Comparison of ENCODE assay signal across 13 cellular contexts in genomic region chr11:58466293-58466692, GRCh38.
DNase-seq lines count a peak whose midpoint lies in the region; ATAC-seq lines count a peak whose summit lies in the region.
"Had no signal": no experiment of that assay in that cellular context is flagged by ENCODE, and none has a peak within 500 bp of the region (broad histone marks: within the 10 kb centered on the region; RNA-seq: fewer than 3 reads in every experiment).

No MANE protein-coding gene starts in this region.

- no peaks in the 10 kb centered on the region for H3K27me3 Mint-ChIP-seq in stimulated activated naive CD8-positive, alpha-beta T cell treated with anti-CD3 and anti-CD28 coated beads, Interleukin-15, amount 100 ng/mL, for 72 hours
- H3K27me3 Mint-ChIP-seq: CD4-positive, CD25-positive, alpha-beta regulatory T cell had no signal

- no peak for ATAC-seq in stimulated activated naive CD8-positive, alpha-beta T cell treated with anti-CD3 and anti-CD28 coated beads, Interleukin-15, amount 100 ng/mL, for 72 hours
- ATAC-seq: K562 had no signal

- H3K4me3 Mint-ChIP-seq in stimulated activated naive CD8-positive, alpha-beta T cell treated with anti-CD3 and anti-CD28 coated beads, Interleukin-15, amount 100 ng/mL, for 72 hours, result no peak overlapping the region
- H3K4me3 Mint-ChIP-seq: CD4-positive, CD25-positive, alpha-beta regulatory T cell; CD8-positive, alpha-beta memory T cell; H9 had no signal

- no peaks in the 10 kb centered on the region for H3K4me1 Mint-ChIP-seq in stimulated activated naive CD8-positive, alpha-beta T cell treated with anti-CD3 and anti-CD28 coated beads, Interleukin-15, amount 100 ng/mL, for 72 hours
- H3K4me1 Mint-ChIP-seq: CD4-positive, CD25-positive, alpha-beta regulatory T cell; CD8-positive, alpha-beta memory T cell; H9 had no signal

- H3K27ac ChIP-seq in epithelial cell of prostate, result peak overlapping the region; percentile 29

- H3K27ac Mint-ChIP-seq in stimulated activated naive CD8-positive, alpha-beta T cell treated with anti-CD3 and anti-CD28 coated beads, Interleukin-15, amount 100 ng/mL, for 72 hours, result no peak overlapping the region
- H3K27ac Mint-ChIP-seq: CD4-positive, CD25-positive, alpha-beta regulatory T cell; CD8-positive, alpha-beta memory T cell; H9 had no signal

- H3K9me3 Mint-ChIP-seq in stimulated activated naive CD8-positive, alpha-beta T cell treated with anti-CD3 and anti-CD28 coated beads, Interleukin-15, amount 100 ng/mL, for 72 hours, result peaks cover 0 to 15% of the 10 kb centered on the region in 2 donors

- DNase-seq in EL (peak; percentile 14), HCEC 1CT (peak; percentile 75), epithelial cell of prostate (ENCODE audit: low read depth, low spot score) (no peak), GM19238 (ENCODE audit: insufficient read length, low spot score) (no peak)
- DNase-seq in stimulated activated naive CD8-positive, alpha-beta T cell treated with anti-CD3 and anti-CD28 coated beads, Interleukin-15, amount 100 ng/mL, for 72 hours, result no peak
- no peak for DNase-seq in activated T-cell treated with anti-CD3 and anti-CD28 coated beads, Interleukin-2, amount 50 U/mL, for 1 hour
- DNase-seq: BE2C; C1 segment of cervical spinal cord; CD4-positive, CD25-positive, alpha-beta regulatory T cell; CD8-positive, alpha-beta memory T cell; COR-L47; H9 had no signal

Comparison
In these comparisons a context has a peak if more than half of its experiments do, and no peak if none do; other contexts are left out.
1. DNase-seq: peak in EL (single experiment) and HCEC 1CT (single experiment); none in epithelial cell of prostate (single experiment), stimulated activated naive CD8-positive, alpha-beta T cell treated with anti-CD3 and anti-CD28 coated beads, Interleukin-15, amount 100 ng/mL, for 72 hours (0 of 2), GM19238 (single experiment) and activated T-cell treated with anti-CD3 and anti-CD28 coated beads, Interleukin-2, amount 50 U/mL, for 1 hour (single experiment).